ENCODE assay signal across 9 cellular contexts in the genomic region with DNA sequence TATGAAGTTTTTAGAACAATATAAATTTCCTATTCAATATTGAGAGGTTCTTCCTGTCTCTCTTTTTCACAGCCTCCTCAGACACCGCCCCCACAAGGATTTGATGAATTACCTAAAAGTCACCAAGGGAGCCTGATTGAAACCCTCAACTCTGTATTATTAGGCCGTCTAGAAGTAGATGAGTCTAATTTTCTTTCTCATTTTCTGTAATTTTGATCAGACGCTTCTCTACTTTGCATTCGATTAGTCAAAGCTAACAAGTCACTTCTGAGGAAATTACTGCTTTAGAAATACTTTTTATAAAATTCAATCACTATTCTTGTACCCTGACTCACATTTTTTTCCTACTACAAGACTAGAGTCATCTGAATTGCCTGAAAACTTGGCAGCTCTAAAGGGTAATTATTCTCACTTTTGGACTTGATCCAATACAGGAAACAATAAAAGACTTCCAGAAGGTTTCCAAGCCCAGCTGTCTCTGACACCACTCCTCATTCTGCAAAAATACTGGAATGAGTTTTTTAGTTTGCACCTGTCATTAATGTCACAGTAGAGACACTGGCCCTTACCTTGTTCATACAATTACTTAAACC.
DNase-seq lines count a peak whose midpoint lies in the region; ATAC-seq lines count a peak whose summit lies in the region.
"Had no signal": no experiment of that assay in that cellular context is flagged by ENCODE, and none has a peak within 500 bp of the region (broad histone marks: within the 10 kb centered on the region; RNA-seq: fewer than 3 reads in every experiment).

No MANE protein-coding gene starts in this region.

- H3K27ac ChIP-seq in SJCRH30 = peak overlapping the region; percentile 73

- peak; percentile 28 for DNase-seq in Ammon's horn (ENCODE audit: low spot score)
- peak; percentile 69 for DNase-seq in HS-27A (ENCODE audit: low read depth)
- peak; percentile 44 to 93 for DNase-seq in SJCRH30
- DNase-seq in iris pigment epithelial cell (ENCODE audit: low read depth) = peak; percentile 87
- DNase-seq in SIG-M5 treated with dmso at 0.1 percent for 504 hours (lab: John Stamatoyannopoulos, UW; ENCODE audit: unreplicated experiment) = no peak
- DNase-seq in UCSD-AML1 (lab: John Stamatoyannopoulos, UW; ENCODE audit: unreplicated experiment) = no peak
- DNase-seq: naive thymus-derived CD8-positive, alpha-beta T cell had no signal

- H3K36me3 ChIP-seq in SJCRH30 = 0 out of 2 replicates have a peak, but pooled peaks cover 4% of the 10 kb centered on the region

- no peak for ATAC-seq in HG03571 (IDR thresholded peaks at IDR 0.05; ENCODE audit: unreplicated experiment)
- ATAC-seq in HG03469 (IDR thresholded peaks at IDR 0.05; ENCODE audit: unreplicated experiment) = no peak
- ATAC-seq: naive thymus-derived CD8-positive, alpha-beta T cell had no signal

- peaks cover 34% of the 10 kb centered on the region for H3K4me1 ChIP-seq in SJCRH30

- H3K4me3 ChIP-seq in SJCRH30 = no peak overlapping the region

- H3K9me3 ChIP-seq in SJCRH30 (replicated peaks) = no peaks in the 10 kb centered on the region

- no peaks in the 10 kb centered on the region for H3K27me3 ChIP-seq in SJCRH30

Comparison
In these comparisons a context has a peak if more than half of its experiments do, and no peak if none do; other contexts are left out.
1. DNase-seq: peak in Ammon's horn (single experiment), HS-27A (single experiment), SJCRH30 (2 of 2) and iris pigment epithelial cell (single experiment); none in SIG-M5 treated with dmso at 0.1 percent for 504 hours (single experiment) and UCSD-AML1 (single experiment).